13 cellular contexts compared by ENCODE assay signal in genomic region chr21:44574457-44575306, GRCh38. TPM values are rescaled to one million over a fixed set of nuclear protein-coding genes. Genes with fewer than 3 reads are reported as not detected.
DNase-seq lines count a peak whose midpoint lies in the region; ATAC-seq and TF ChIP-seq lines count a peak whose summit lies in the region.
"Had no signal": no experiment of that assay in that cellular context is flagged by ENCODE, and none has a peak within 500 bp of the region (broad histone marks: within the 10 kb centered on the region; RNA-seq: fewer than 3 reads in every experiment).

No MANE protein-coding gene starts in this region.

- intact Hi-C loops in colonic mucosa (cut with DNase I): no loop called here
- intact Hi-C loops in Right ventricle myocardium superior (cut with DNase I): no loop called here

- no peaks in the 10 kb centered on the region for H3K27me3 ChIP-seq in colonic mucosa

- no peaks in the 10 kb centered on the region for H3K36me3 ChIP-seq in colonic mucosa
- H3K36me3 ChIP-seq: suprapubic skin had no signal

- TF ChIP-seq RAD21 in Ishikawa (IDR thresholded peaks at IDR 0.05; ENCODE audit: low read depth): no peak

- H3K4me1 ChIP-seq in colonic mucosa: no peaks in the 10 kb centered on the region

- peak; percentile 68 for TF ChIP-seq EP300 in Ishikawa (IDR thresholded peaks at IDR 0.05; ENCODE audit: borderline replicate concordance)

- POLR2A ChIA-PET in activated CD4-positive, alpha-beta memory T cell treated with anti-CD3 and anti-CD28 coated beads, Interleukin-2, amount 10 ng/mL, durations not matched to agents 7 days and 5 days (lab: Charles Lee): no interaction called here

- peak overlapping the region; percentile 12 for H3K4me3 ChIP-seq in colonic mucosa
- H3K4me3 ChIP-seq: suprapubic skin had no signal

- no peak overlapping the region for H3K27ac Mint-ChIP-seq in nephron progenitor cell
- H3K27ac Mint-ChIP-seq in activated CD4-positive, alpha-beta memory T cell treated with anti-CD3 and anti-CD28 coated beads, Interleukin-2, amount 10 ng/mL, durations not matched to agents 7 days and 5 days: no peak overlapping the region
- H3K27ac Mint-ChIP-seq: CD8-positive, alpha-beta T cell; nephron had no signal

- peaks cover 14% of the 10 kb centered on the region for H3K4me1 Mint-ChIP-seq in nephron progenitor cell
- H3K4me1 Mint-ChIP-seq in activated CD4-positive, alpha-beta memory T cell treated with anti-CD3 and anti-CD28 coated beads, Interleukin-2, amount 10 ng/mL, durations not matched to agents 7 days and 5 days: peaks cover 2% of the 10 kb centered on the region
- H3K4me1 Mint-ChIP-seq: nephron had no signal

- peaks cover 65% of the 10 kb centered on the region for H3K9me3 Mint-ChIP-seq in nephron progenitor cell
- peaks cover 22% of the 10 kb centered on the region for H3K9me3 Mint-ChIP-seq in activated CD4-positive, alpha-beta memory T cell treated with anti-CD3 and anti-CD28 coated beads, Interleukin-2, amount 10 ng/mL, durations not matched to agents 7 days and 5 days

- CTCF ChIA-PET in activated CD4-positive, alpha-beta memory T cell treated with anti-CD3 and anti-CD28 coated beads, Interleukin-2, amount 10 ng/mL, durations not matched to agents 7 days and 5 days (lab: Charles Lee): interaction anchor here (0.9 to 1.0 kb wide), 2 partner anchors 166 to 219 kb away, joined by 3 read pairs; no protein-coding TSS in a partner anchor

- ATAC-seq in GM19397 (IDR thresholded peaks at IDR 0.05; ENCODE audit: unreplicated experiment): no peak
- no peak for ATAC-seq in Right ventricle myocardium superior (ENCODE audit: poor library complexity)
- ATAC-seq: CD8-positive, alpha-beta T cell had no signal

- H3K4me3 Mint-ChIP-seq in nephron progenitor cell: peak overlapping the region; percentile 45
- H3K4me3 Mint-ChIP-seq in activated CD4-positive, alpha-beta memory T cell treated with anti-CD3 and anti-CD28 coated beads, Interleukin-2, amount 10 ng/mL, durations not matched to agents 7 days and 5 days: no peak overlapping the region
- H3K4me3 Mint-ChIP-seq: CD8-positive, alpha-beta T cell; nephron had no signal

- H3K27ac ChIP-seq in colonic mucosa: no peak overlapping the region
- H3K27ac ChIP-seq: suprapubic skin had no signal

- no peak overlapping the region for H3K9ac ChIP-seq in colonic mucosa (ENCODE audit: low read depth in 2 of 2, low read length in 2 of 2)

- peaks cover 4% of the 10 kb centered on the region for H3K36me3 Mint-ChIP-seq in nephron progenitor cell (ENCODE audit: low read depth)
- peaks cover 3% of the 10 kb centered on the region for H3K36me3 Mint-ChIP-seq in activated CD4-positive, alpha-beta memory T cell treated with anti-CD3 and anti-CD28 coated beads, Interleukin-2, amount 10 ng/mL, durations not matched to agents 7 days and 5 days (ENCODE audit: low read depth)
- H3K36me3 Mint-ChIP-seq: CD8-positive, alpha-beta T cell had no signal

- no peak for TF ChIP-seq CTCF in colonic mucosa (IDR thresholded peaks at IDR 0.05)
- no peak for TF ChIP-seq CTCF in nephron progenitor cell (IDR thresholded peaks at IDR 0.05)

- DNase-seq in ELF-1 (ENCODE audit: low read depth, low spot score): peak; percentile 33
- DNase-seq in colonic mucosa: peak; percentile 72
- no peak for DNase-seq in nephron progenitor cell
- DNase-seq in kidney tubule cell (ENCODE audit: low spot score): no peak
- DNase-seq in Right ventricle myocardium superior: no peak
- no peak for DNase-seq in activated CD4-positive, alpha-beta memory T cell treated with anti-CD3 and anti-CD28 coated beads, Interleukin-2, amount 10 ng/mL, durations not matched to agents 7 days and 5 days
- DNase-seq: CD8-positive, alpha-beta T cell; NCI-H524 treated with DMSO at 0.1 percent for 48 hours had no signal

- peaks cover 28% of the 10 kb centered on the region for H3K27me3 Mint-ChIP-seq in nephron progenitor cell (ENCODE audit: low read depth, poor library complexity)
- peaks cover 2% of the 10 kb centered on the region for H3K27me3 Mint-ChIP-seq in activated CD4-positive, alpha-beta memory T cell treated with anti-CD3 and anti-CD28 coated beads, Interleukin-2, amount 10 ng/mL, durations not matched to agents 7 days and 5 days

- no peaks in the 10 kb centered on the region for H3K9me3 ChIP-seq in colonic mucosa
- H3K9me3 ChIP-seq: suprapubic skin had no signal

TF ChIP-seq in Ishikawa, 13 proteins besides CTCF, POLR2A, EP300 and RAD21:
- TF ChIP-seq TEAD4 (IDR thresholded peaks at IDR 0.05) (0 out of 2 replicates have a peak, but pooled peaks have one; percentile 25), FOXM1 (IDR thresholded peaks at IDR 0.05; ENCODE audit: borderline replicate concordance, low read depth) (no peak), MAX (IDR thresholded peaks at IDR 0.05) (peak; percentile 56; the same call in 1 of the 2 replicates), TAF1 (IDR thresholded peaks at IDR 0.05; ENCODE audit: low read depth) (no peak), CREB1 (IDR thresholded peaks at IDR 0.05; ENCODE audit: low read depth) (no peak), ZBTB7A (IDR thresholded peaks at IDR 0.05; ENCODE audit: low read depth) (no peak), CEBPB (IDR thresholded peaks at IDR 0.05) (no peak), NFIC (IDR thresholded peaks at IDR 0.05) (peak; percentile 70; the same call in 1 of the 2 replicates), EGR1 (IDR thresholded peaks at IDR 0.05) (no peak; the same call in 1 of the 2 replicates), USF1 (IDR thresholded peaks at IDR 0.05) (0 out of 2 replicates have a peak, but pooled peaks have one; percentile 24), TCF12 (IDR thresholded peaks at IDR 0.05; ENCODE audit: low read depth) (peak; percentile 90)

RNA-seq across cellular contexts. Expression of gene KRTAP10-4, which starts 1.2 kb away (rescaled TPM):
- total RNA-seq in colonic mucosa (not detected), Right ventricle myocardium superior (not detected)
- total RNA-seq in activated CD4-positive, alpha-beta memory T cell treated with anti-CD3 and anti-CD28 coated beads, Interleukin-2, amount 10 ng/mL, durations not matched to agents 7 days and 5 days: not detected
- total RNA-seq: CD8-positive, alpha-beta T cell; fibroblast of villous mesenchyme had no signal

RNA-seq across cellular contexts. Expression of gene KRTAP10-5, which starts 5.7 kb away (rescaled TPM):
- total RNA-seq in colonic mucosa (not detected), Right ventricle myocardium superior (not detected)
- not detected for total RNA-seq in activated CD4-positive, alpha-beta memory T cell treated with anti-CD3 and anti-CD28 coated beads, Interleukin-2, amount 10 ng/mL, durations not matched to agents 7 days and 5 days
- total RNA-seq: CD8-positive, alpha-beta T cell; fibroblast of villous mesenchyme had no signal

RNA-seq across cellular contexts. Expression of gene KRTAP10-3, which starts 16.1 kb away (rescaled TPM):
- total RNA-seq in colonic mucosa (not detected), Right ventricle myocardium superior (not detected)
- not detected for total RNA-seq in activated CD4-positive, alpha-beta memory T cell treated with anti-CD3 and anti-CD28 coated beads, Interleukin-2, amount 10 ng/mL, durations not matched to agents 7 days and 5 days
- total RNA-seq: CD8-positive, alpha-beta T cell; fibroblast of villous mesenchyme had no signal

RNA-seq across cellular contexts. Expression of gene KRTAP10-6, which starts 17.6 kb away (rescaled TPM):
- total RNA-seq in colonic mucosa (not detected), Right ventricle myocardium superior (not detected)
- total RNA-seq in activated CD4-positive, alpha-beta memory T cell treated with anti-CD3 and anti-CD28 coated beads, Interleukin-2, amount 10 ng/mL, durations not matched to agents 7 days and 5 days: not detected
- total RNA-seq: CD8-positive, alpha-beta T cell; fibroblast of villous mesenchyme had no signal

RNA-seq across cellular contexts. Expression of gene KRTAP10-2, which starts 23.4 kb away (rescaled TPM):
- not detected for total RNA-seq in colonic mucosa
- not detected for total RNA-seq in Right ventricle myocardium superior
- total RNA-seq in activated CD4-positive, alpha-beta memory T cell treated with anti-CD3 and anti-CD28 coated beads, Interleukin-2, amount 10 ng/mL, durations not matched to agents 7 days and 5 days: not detected
- total RNA-seq: CD8-positive, alpha-beta T cell; fibroblast of villous mesenchyme had no signal

Comparison
In these comparisons a context has a peak if more than half of its experiments do, and no peak if none do; other contexts are left out.
1. DNase-seq: peak in ELF-1 (single experiment) and colonic mucosa (single experiment); none in nephron progenitor cell (single experiment), kidney tubule cell (single experiment), Right ventricle myocardium superior (single experiment) and activated CD4-positive, alpha-beta memory T cell treated with anti-CD3 and anti-CD28 coated beads, Interleukin-2, amount 10 ng/mL, durations not matched to agents 7 days and 5 days (single experiment).